ENCODE assay signal across 14 cellular contexts in genomic region chr5:81125959-81126358, GRCh38.
DNase-seq lines count a peak whose midpoint lies in the region; ATAC-seq and TF ChIP-seq lines count a peak whose summit lies in the region.
"Had no signal": no experiment of that assay in that cellular context is flagged by ENCODE, and none has a peak within 500 bp of the region (broad histone marks: within the 10 kb centered on the region; RNA-seq: fewer than 3 reads in every experiment).

No MANE protein-coding gene starts in this region.

- intact Hi-C loops in esophagus muscularis mucosa (cut with DNase I) (no loop called here), Right ventricle myocardium inferior (cut with DNase I) (no loop called here), CD14-positive monocyte (cut with micrococcal nuclease) (no loop called here)

- H3K79me2 ChIP-seq in osteoblast (ENCODE audit: insufficient read depth, low read length), result no peaks in the 10 kb centered on the region

- H3K27ac Mint-ChIP-seq in CD14-positive monocyte, result no peak overlapping the region
- H3K27ac Mint-ChIP-seq: CD4-positive, CD25-positive, alpha-beta regulatory T cell; type B pancreatic cell had no signal

- no peak for TF ChIP-seq EP300 in esophagus muscularis mucosa (IDR thresholded peaks at IDR 0.05)

- H3K36me3 Mint-ChIP-seq in CD14-positive monocyte, result no peaks in the 10 kb centered on the region
- H3K36me3 Mint-ChIP-seq: type B pancreatic cell had no signal

- H3K4me3 Mint-ChIP-seq in CD14-positive monocyte, result peak overlapping the region in 1 of 2 donors; percentile 56
- H3K4me3 Mint-ChIP-seq: CD4-positive, CD25-positive, alpha-beta regulatory T cell; type B pancreatic cell had no signal

- peaks cover 0 to 32% (median 0%) of the 10 kb centered on the region in 4 donors for H3K36me3 ChIP-seq in esophagus muscularis mucosa
- H3K36me3 ChIP-seq in osteoblast (ENCODE audit: insufficient read depth, low read length), result no peaks in the 10 kb centered on the region
- H3K36me3 ChIP-seq: MG63 had no signal

- H3K27ac ChIP-seq in esophagus muscularis mucosa (replicated peaks in 1 of 4), result no peak overlapping the region
- H3K27ac ChIP-seq in osteoblast (ENCODE audit: low read depth, low read length), result no peak overlapping the region

- ATAC-seq in Right ventricle myocardium inferior (no peak), HG03520 (IDR thresholded peaks at IDR 0.05; ENCODE audit: unreplicated experiment) (no peak)

- H3K4me1 Mint-ChIP-seq in CD14-positive monocyte, result peaks cover 15% of the 10 kb centered on the region

- H3K27me3 ChIP-seq in esophagus muscularis mucosa (no peaks in the 10 kb centered on the region), osteoblast (ENCODE audit: insufficient read depth, low read length) (peaks cover 19% of the 10 kb centered on the region)
- H3K27me3 ChIP-seq: MG63 had no signal

- H4K20me1 ChIP-seq in osteoblast (ENCODE audit: insufficient read depth, low read length), result no peaks in the 10 kb centered on the region

- no peak for TF ChIP-seq POLR2A in esophagus muscularis mucosa (IDR thresholded peaks at IDR 0.05; ENCODE audit: low read depth)

- no peaks in the 10 kb centered on the region for H3K9me3 Mint-ChIP-seq in CD14-positive monocyte
- H3K9me3 Mint-ChIP-seq: CD4-positive, CD25-positive, alpha-beta regulatory T cell; type B pancreatic cell had no signal

- no peaks in the 10 kb centered on the region for H3K9me3 ChIP-seq in esophagus muscularis mucosa
- H3K9me3 ChIP-seq in osteoblast (ENCODE audit: low read depth, low read length), result no peaks in the 10 kb centered on the region
- H3K9me3 ChIP-seq: MG63 had no signal

- no peaks in the 10 kb centered on the region for H3K4me1 ChIP-seq in esophagus muscularis mucosa
- H3K4me1 ChIP-seq in osteoblast (ENCODE audit: insufficient read depth, low read length), result no peaks in the 10 kb centered on the region

- TF ChIP-seq CTCF in esophagus muscularis mucosa (IDR thresholded peaks at IDR 0.05), result no peak
- no peak for TF ChIP-seq CTCF in osteoblast (IDR thresholded peaks at IDR 0.05; ENCODE audit: extremely low read depth, low read depth, low read length)
- no peak for TF ChIP-seq CTCF in CD14-positive monocyte (IDR thresholded peaks at IDR 0.05)

- H3K27me3 Mint-ChIP-seq in CD14-positive monocyte (ENCODE audit: low read depth in 3 of 3), result peaks cover 2 to 12% (median 7%) of the 10 kb centered on the region in 3 donors
- H3K27me3 Mint-ChIP-seq: CD4-positive, CD25-positive, alpha-beta regulatory T cell; type B pancreatic cell had no signal

- H3K4me3 ChIP-seq in esophagus muscularis mucosa (no peak overlapping the region), osteoblast (ENCODE audit: insufficient read depth, low read length) (peak overlapping the region; percentile 30)
- H3K4me3 ChIP-seq: MG63 had no signal

- WGBS in esophagus muscularis mucosa, result 66% methylated on average over 7 of the region's 7 CpGs

- DNase-seq in EL (peak; percentile 13), NCI-H69 (lab: John Stamatoyannopoulos, UW) (peak; percentile 17), esophagus muscularis mucosa (ENCODE audit: extremely low spot score) (peak; percentile 79), osteoblast (ENCODE audit: insufficient read length, low spot score, missing footprints) (no peak), Right ventricle myocardium inferior (ENCODE audit: missing footprints) (no peak), A172 (ENCODE audit: low spot score) (no peak), CD14-positive monocyte (ENCODE audit: low spot score) (no peak)
- DNase-seq: activated CD4-positive, alpha-beta T cell treated with anti-CD3 and anti-CD28 coated beads, Interleukin-2, amount 50 U/mL, for 48 hours; activated effector memory CD4-positive, alpha-beta T cell treated with Interleukin-2 at 50 U/mL for 16 hours; CD4-positive, CD25-positive, alpha-beta regulatory T cell; kidney; MG63 had no signal

- peak overlapping the region; percentile 17 for H2AFZ ChIP-seq in osteoblast (ENCODE audit: low read length)

- H3K4me2 ChIP-seq in osteoblast (ENCODE audit: insufficient read depth, low read length), result peak overlapping the region; percentile 56

Comparison
In these comparisons a context has a peak if more than half of its experiments do, and no peak if none do; other contexts are left out.
1. DNase-seq: peak in EL (single experiment), NCI-H69 (single experiment) and esophagus muscularis mucosa (single experiment); none in osteoblast (single experiment), Right ventricle myocardium inferior (single experiment), A172 (single experiment) and CD14-positive monocyte (single experiment).